In genomic region chr10:97498076-97498840, GRCh38 we compare ENCODE assay signal across 1 cellular context.
TF ChIP-seq lines count a peak whose summit lies in the region.

TSS of gene MMS19 (minus strand) at chr10:97498422. CDS start at chr10:97498384, 38 bp downstream.

TF ChIP-seq in H1, 55 proteins besides CTCF, POLR2A, EP300 and RAD21 (continued from another document):
- TF ChIP-seq CHD7 (IDR thresholded peaks at IDR 0.05; ENCODE audit: insufficient replicate concordance, low read length) (no peak), KDM1A (IDR thresholded peaks at IDR 0.05; ENCODE audit: borderline replicate concordance, low read length) (no peak), SP4 (IDR thresholded peaks at IDR 0.05; ENCODE audit: low read length) (peak; percentile 81; the same call in 1 of the 2 replicates), HDAC6 (IDR thresholded peaks at IDR 0.05; ENCODE audit: low read depth, low read length) (no peak), RNF2 (IDR thresholded peaks at IDR 0.05; ENCODE audit: borderline replicate concordance, low read depth, low read length, missing control alignments, poor library complexity, severe bottlenecking) (no peak), USF2 (IDR thresholded peaks at IDR 0.05; ENCODE audit: low read length) (peak; percentile 91), EGR1 (IDR thresholded peaks at IDR 0.05; ENCODE audit: borderline replicate concordance, low read depth, low read length) (0 out of 2 replicates have a peak, but pooled peaks have one; percentile 8), GTF2F1 (IDR thresholded peaks at IDR 0.05; ENCODE audit: borderline replicate concordance, low read depth, low read length) (no peak), ASH2L (IDR thresholded peaks at IDR 0.05; ENCODE audit: low read length) (peak; percentile 73), HDAC2 (IDR thresholded peaks at IDR 0.05; ENCODE audit: borderline replicate concordance in 1 of 2, low read depth in 2 of 2, low read length in 2 of 2) (peak in 1 of 2 experiments; percentile 26; a peak in 1 of 4 replicates), NANOG (IDR thresholded peaks at IDR 0.05; ENCODE audit: insufficient read depth, low read depth, low read length, poor library complexity, severe bottlenecking) (no peak), SIRT6 (IDR thresholded peaks at IDR 0.05; ENCODE audit: low read length) (no peak), CBX8 (IDR thresholded peaks at IDR 0.05; ENCODE audit: borderline replicate concordance, low read depth, low read length) (no peak), TCF12 (IDR thresholded peaks at IDR 0.05; ENCODE audit: low read depth, low read length) (0 out of 2 replicates have a peak, but pooled peaks have one; percentile 23), RBBP5 (IDR thresholded peaks at IDR 0.05; ENCODE audit: borderline replicate concordance, low read depth, low read length) (peak; percentile 20; the same call in 1 of the 2 replicates)
TF ChIP-seq in H1: peak in this region for 17.
